1 cellular context compared by ENCODE assay signal in genomic region chr3:9204253-9205005, GRCh38.
TF ChIP-seq lines count a peak whose summit lies in the region.

No MANE protein-coding gene starts in this region.

TF ChIP-seq in HepG2, 621 proteins besides CTCF, POLR2A, EP300 and RAD21 (continued from another document and continues in another):
- TF ChIP-seq, protein P1, sequence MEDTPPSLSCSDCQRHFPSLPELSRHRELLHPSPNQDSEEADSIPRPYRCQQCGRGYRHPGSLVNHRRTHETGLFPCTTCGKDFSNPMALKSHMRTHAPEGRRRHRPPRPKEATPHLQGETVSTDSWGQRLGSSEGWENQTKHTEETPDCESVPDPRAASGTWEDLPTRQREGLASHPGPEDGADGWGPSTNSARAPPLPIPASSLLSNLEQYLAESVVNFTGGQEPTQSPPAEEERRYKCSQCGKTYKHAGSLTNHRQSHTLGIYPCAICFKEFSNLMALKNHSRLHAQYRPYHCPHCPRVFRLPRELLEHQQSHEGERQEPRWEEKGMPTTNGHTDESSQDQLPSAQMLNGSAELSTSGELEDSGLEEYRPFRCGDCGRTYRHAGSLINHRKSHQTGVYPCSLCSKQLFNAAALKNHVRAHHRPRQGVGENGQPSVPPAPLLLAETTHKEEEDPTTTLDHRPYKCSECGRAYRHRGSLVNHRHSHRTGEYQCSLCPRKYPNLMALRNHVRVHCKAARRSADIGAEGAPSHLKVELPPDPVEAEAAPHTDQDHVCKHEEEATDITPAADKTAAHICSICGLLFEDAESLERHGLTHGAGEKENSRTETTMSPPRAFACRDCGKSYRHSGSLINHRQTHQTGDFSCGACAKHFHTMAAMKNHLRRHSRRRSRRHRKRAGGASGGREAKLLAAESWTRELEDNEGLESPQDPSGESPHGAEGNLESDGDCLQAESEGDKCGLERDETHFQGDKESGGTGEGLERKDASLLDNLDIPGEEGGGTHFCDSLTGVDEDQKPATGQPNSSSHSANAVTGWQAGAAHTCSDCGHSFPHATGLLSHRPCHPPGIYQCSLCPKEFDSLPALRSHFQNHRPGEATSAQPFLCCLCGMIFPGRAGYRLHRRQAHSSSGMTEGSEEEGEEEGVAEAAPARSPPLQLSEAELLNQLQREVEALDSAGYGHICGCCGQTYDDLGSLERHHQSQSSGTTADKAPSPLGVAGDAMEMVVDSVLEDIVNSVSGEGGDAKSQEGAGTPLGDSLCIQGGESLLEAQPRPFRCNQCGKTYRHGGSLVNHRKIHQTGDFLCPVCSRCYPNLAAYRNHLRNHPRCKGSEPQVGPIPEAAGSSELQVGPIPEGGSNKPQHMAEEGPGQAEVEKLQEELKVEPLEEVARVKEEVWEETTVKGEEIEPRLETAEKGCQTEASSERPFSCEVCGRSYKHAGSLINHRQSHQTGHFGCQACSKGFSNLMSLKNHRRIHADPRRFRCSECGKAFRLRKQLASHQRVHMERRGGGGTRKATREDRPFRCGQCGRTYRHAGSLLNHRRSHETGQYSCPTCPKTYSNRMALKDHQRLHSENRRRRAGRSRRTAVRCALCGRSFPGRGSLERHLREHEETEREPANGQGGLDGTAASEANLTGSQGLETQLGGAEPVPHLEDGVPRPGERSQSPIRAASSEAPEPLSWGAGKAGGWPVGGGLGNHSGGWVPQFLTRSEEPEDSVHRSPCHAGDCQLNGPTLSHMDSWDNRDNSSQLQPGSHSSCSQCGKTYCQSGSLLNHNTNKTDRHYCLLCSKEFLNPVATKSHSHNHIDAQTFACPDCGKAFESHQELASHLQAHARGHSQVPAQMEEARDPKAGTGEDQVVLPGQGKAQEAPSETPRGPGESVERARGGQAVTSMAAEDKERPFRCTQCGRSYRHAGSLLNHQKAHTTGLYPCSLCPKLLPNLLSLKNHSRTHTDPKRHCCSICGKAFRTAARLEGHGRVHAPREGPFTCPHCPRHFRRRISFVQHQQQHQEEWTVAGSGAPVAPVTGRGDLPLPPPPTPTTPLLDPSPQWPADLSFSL (CRISPR knock-in tag; IDR thresholded peaks at IDR 0.05) = no peak
- 0 out of 2 replicates have a peak, but pooled peaks have one; percentile 51 for TF ChIP-seq ZNF142 (CRISPR knock-in tag; IDR thresholded peaks at IDR 0.05)
- TF ChIP-seq ZNF205 (CRISPR knock-in tag; IDR thresholded peaks at IDR 0.05) = 0 out of 2 replicates have a peak, but pooled peaks have one; percentile 35
- no peak for TF ChIP-seq SCMH1 (CRISPR knock-in tag; IDR thresholded peaks at IDR 0.05; ENCODE audit: borderline replicate concordance)
- TF ChIP-seq MEIS1 (CRISPR knock-in tag; IDR thresholded peaks at IDR 0.05; ENCODE audit: borderline replicate concordance) = peak; percentile 68; the same call in 1 of the 2 replicates
- no peak for TF ChIP-seq HNRNPL (IDR thresholded peaks at IDR 0.05; ENCODE audit: low read depth, low read length)
- TF ChIP-seq FIP1L1 (IDR thresholded peaks at IDR 0.05; ENCODE audit: borderline replicate concordance, insufficient read depth, low read depth, low read length) = no peak
- TF ChIP-seq ZFP36L1 (CRISPR knock-in tag; IDR thresholded peaks at IDR 0.05) = no peak
- no peak for TF ChIP-seq NFKBIZ (CRISPR knock-in tag; IDR thresholded peaks at IDR 0.05)
- no peak for TF ChIP-seq ZNF282 (IDR thresholded peaks at IDR 0.05; ENCODE audit: partially characterized antibody)
- TF ChIP-seq THRA (CRISPR knock-in tag; IDR thresholded peaks at IDR 0.05; ENCODE audit: borderline replicate concordance) = no peak
- TF ChIP-seq ETV6 (CRISPR knock-in tag; conservative IDR thresholded peaks at IDR 0.05) = no peak
- TF ChIP-seq, protein P2, sequence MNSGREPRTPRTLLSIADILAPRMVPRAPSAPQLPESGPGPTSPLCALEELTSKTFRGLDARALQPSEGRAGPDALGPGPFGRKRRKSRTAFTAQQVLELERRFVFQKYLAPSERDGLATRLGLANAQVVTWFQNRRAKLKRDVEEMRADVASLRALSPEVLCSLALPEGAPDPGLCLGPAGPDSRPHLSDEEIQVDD (CRISPR knock-in tag; IDR thresholded peaks at IDR 0.05; ENCODE audit: borderline replicate concordance) = no peak
- TF ChIP-seq ZNF589 (CRISPR knock-in tag; conservative IDR thresholded peaks at IDR 0.05) = no peak
- TF ChIP-seq, protein P3, sequence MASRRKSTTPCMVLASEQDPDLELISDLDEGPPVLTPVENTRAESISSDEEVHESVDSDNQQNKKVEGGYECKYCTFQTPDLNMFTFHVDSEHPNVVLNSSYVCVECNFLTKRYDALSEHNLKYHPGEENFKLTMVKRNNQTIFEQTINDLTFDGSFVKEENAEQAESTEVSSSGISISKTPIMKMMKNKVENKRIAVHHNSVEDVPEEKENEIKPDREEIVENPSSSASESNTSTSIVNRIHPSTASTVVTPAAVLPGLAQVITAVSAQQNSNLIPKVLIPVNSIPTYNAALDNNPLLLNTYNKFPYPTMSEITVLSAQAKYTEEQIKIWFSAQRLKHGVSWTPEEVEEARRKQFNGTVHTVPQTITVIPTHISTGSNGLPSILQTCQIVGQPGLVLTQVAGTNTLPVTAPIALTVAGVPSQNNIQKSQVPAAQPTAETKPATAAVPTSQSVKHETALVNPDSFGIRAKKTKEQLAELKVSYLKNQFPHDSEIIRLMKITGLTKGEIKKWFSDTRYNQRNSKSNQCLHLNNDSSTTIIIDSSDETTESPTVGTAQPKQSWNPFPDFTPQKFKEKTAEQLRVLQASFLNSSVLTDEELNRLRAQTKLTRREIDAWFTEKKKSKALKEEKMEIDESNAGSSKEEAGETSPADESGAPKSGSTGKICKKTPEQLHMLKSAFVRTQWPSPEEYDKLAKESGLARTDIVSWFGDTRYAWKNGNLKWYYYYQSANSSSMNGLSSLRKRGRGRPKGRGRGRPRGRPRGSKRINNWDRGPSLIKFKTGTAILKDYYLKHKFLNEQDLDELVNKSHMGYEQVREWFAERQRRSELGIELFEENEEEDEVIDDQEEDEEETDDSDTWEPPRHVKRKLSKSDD (CRISPR knock-in tag; IDR thresholded peaks at IDR 0.05; ENCODE audit: low read depth) = no peak
- no peak for TF ChIP-seq ZNF354B (CRISPR knock-in tag; IDR thresholded peaks at IDR 0.05)
- TF ChIP-seq HNRNPH1 (optimal IDR thresholded peaks at IDR 0.05; ENCODE audit: low read depth, low read length) = no peak
- TF ChIP-seq RARG (CRISPR knock-in tag; IDR thresholded peaks at IDR 0.05; ENCODE audit: low read depth) = no peak
- TF ChIP-seq SALL2 (CRISPR knock-in tag; IDR thresholded peaks at IDR 0.05) = no peak
- TF ChIP-seq SIN3B (IDR thresholded peaks at IDR 0.05; ENCODE audit: low read length) = no peak
- TF ChIP-seq, protein P4, sequence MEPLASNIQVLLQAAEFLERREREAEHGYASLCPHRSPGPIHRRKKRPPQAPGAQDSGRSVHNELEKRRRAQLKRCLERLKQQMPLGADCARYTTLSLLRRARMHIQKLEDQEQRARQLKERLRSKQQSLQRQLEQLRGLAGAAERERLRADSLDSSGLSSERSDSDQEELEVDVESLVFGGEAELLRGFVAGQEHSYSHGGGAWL (CRISPR knock-in tag; IDR thresholded peaks at IDR 0.05) = no peak
- no peak for TF ChIP-seq ZNF883 (CRISPR knock-in tag; IDR thresholded peaks at IDR 0.05; ENCODE audit: not compliant biosample characterization)
- TF ChIP-seq, protein P5, sequence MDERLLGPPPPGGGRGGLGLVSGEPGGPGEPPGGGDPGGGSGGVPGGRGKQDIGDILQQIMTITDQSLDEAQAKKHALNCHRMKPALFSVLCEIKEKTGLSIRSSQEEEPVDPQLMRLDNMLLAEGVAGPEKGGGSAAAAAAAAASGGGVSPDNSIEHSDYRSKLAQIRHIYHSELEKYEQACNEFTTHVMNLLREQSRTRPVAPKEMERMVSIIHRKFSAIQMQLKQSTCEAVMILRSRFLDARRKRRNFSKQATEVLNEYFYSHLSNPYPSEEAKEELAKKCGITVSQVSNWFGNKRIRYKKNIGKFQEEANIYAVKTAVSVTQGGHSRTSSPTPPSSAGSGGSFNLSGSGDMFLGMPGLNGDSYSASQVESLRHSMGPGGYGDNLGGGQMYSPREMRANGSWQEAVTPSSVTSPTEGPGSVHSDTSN (CRISPR knock-in tag; IDR thresholded peaks at IDR 0.05) = no peak
- TF ChIP-seq STAG1 (CRISPR knock-in tag; IDR thresholded peaks at IDR 0.05) = no peak; the same call in 1 of the 2 replicates
- TF ChIP-seq ZNF264 (CRISPR knock-in tag; IDR thresholded peaks at IDR 0.05) = peak; percentile 71; the same call in 1 of the 2 replicates
- TF ChIP-seq, protein P6, sequence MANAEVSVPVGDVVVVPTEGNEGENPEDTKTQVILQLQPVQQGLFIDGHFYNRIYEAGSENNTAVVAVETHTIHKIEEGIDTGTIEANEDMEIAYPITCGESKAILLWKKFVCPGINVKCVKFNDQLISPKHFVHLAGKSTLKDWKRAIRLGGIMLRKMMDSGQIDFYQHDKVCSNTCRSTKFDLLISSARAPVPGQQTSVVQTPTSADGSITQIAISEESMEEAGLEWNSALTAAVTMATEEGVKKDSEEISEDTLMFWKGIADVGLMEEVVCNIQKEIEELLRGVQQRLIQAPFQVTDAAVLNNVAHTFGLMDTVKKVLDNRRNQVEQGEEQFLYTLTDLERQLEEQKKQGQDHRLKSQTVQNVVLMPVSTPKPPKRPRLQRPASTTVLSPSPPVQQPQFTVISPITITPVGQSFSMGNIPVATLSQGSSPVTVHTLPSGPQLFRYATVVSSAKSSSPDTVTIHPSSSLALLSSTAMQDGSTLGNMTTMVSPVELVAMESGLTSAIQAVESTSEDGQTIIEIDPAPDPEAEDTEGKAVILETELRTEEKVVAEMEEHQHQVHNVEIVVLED (CRISPR knock-in tag; IDR thresholded peaks at IDR 0.05; ENCODE audit: borderline replicate concordance) = no peak
- TF ChIP-seq, protein P7, sequence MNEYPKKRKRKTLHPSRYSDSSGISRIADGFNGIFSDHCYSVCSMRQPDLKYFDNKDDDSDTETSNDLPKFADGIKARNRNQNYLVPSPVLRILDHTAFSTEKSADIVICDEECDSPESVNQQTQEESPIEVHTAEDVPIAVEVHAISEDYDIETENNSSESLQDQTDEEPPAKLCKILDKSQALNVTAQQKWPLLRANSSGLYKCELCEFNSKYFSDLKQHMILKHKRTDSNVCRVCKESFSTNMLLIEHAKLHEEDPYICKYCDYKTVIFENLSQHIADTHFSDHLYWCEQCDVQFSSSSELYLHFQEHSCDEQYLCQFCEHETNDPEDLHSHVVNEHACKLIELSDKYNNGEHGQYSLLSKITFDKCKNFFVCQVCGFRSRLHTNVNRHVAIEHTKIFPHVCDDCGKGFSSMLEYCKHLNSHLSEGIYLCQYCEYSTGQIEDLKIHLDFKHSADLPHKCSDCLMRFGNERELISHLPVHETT (CRISPR knock-in tag; conservative IDR thresholded peaks at IDR 0.05) = no peak
- peak; percentile 75; the same call in 1 of the 2 replicates for TF ChIP-seq ZNF768 (CRISPR knock-in tag; IDR thresholded peaks at IDR 0.05)
- TF ChIP-seq, protein P8, sequence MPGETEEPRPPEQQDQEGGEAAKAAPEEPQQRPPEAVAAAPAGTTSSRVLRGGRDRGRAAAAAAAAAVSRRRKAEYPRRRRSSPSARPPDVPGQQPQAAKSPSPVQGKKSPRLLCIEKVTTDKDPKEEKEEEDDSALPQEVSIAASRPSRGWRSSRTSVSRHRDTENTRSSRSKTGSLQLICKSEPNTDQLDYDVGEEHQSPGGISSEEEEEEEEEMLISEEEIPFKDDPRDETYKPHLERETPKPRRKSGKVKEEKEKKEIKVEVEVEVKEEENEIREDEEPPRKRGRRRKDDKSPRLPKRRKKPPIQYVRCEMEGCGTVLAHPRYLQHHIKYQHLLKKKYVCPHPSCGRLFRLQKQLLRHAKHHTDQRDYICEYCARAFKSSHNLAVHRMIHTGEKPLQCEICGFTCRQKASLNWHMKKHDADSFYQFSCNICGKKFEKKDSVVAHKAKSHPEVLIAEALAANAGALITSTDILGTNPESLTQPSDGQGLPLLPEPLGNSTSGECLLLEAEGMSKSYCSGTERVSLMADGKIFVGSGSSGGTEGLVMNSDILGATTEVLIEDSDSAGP (CRISPR knock-in tag; IDR thresholded peaks at IDR 0.05; ENCODE audit: borderline replicate concordance) = peak; percentile 53; the same call in 1 of the 2 replicates
- peak; percentile 67 for TF ChIP-seq KAT8 (CRISPR knock-in tag; IDR thresholded peaks at IDR 0.05)
- TF ChIP-seq POLR2AphosphoS5 (IDR thresholded peaks at IDR 0.05; ENCODE audit: low read depth, low read length) = no peak
- TF ChIP-seq PAF1 (CRISPR knock-in tag; IDR thresholded peaks at IDR 0.05) = no peak
- TF ChIP-seq ZNF460 (CRISPR knock-in tag; IDR thresholded peaks at IDR 0.05; ENCODE audit: borderline replicate concordance) = peak; percentile 43; the same call in 1 of the 2 replicates
